8 cellular contexts compared by ENCODE assay signal in genomic region chr2:111120253-111121027, GRCh38. TPM values are rescaled to one million over a fixed set of nuclear protein-coding genes. Genes with fewer than 3 reads are reported as not detected.
DNase-seq lines count a peak whose midpoint lies in the region; TF ChIP-seq lines count a peak whose summit lies in the region.

TSS of gene BCL2L11 (plus strand) at chr2:111120914. CDS start at chr2:111123746, 2,832 bp downstream.

- peaks cover 47% of the 10 kb centered on the region for H3K27me3 ChIP-seq in H7 (ENCODE audit: control insufficient read depth, insufficient read depth, low read length)
- H3K27me3 ChIP-seq in neural progenitor cell: peaks cover 42% of the 10 kb centered on the region
- H3K27me3 ChIP-seq in stomach smooth muscle (ENCODE audit: control insufficient read depth in 1 of 2, insufficient read depth in 2 of 2, low read length in 2 of 2): peaks cover 26 to 54% of the 10 kb centered on the region in 2 donors

- H3K36me3 ChIP-seq in ES-I3 (ENCODE audit: insufficient read depth, low read length) (peaks cover 3% of the 10 kb centered on the region; the same call in 1 of the 2 replicates), H7 (replicated peaks; ENCODE audit: control insufficient read depth, insufficient read depth, low read length) (peaks cover 11% of the 10 kb centered on the region), neural progenitor cell (peaks cover 12% of the 10 kb centered on the region), stomach smooth muscle (ENCODE audit: control insufficient read depth in 2 of 2, insufficient read depth in 2 of 2, low read length in 2 of 2) (no peaks in the 10 kb centered on the region)

- H3K36me3 Mint-ChIP-seq in neural progenitor cell: peaks cover 13% of the 10 kb centered on the region

- H3K4me3 ChIP-seq in H7 (ENCODE audit: insufficient read depth, low read depth, low read length): peak within 1 kb of the TSS; percentile 79
- H3K4me3 ChIP-seq in fibroblast of villous mesenchyme (ENCODE audit: low read depth, low read length): peak within 1 kb of the TSS; percentile 91
- peak within 1 kb of the TSS; percentile 95 for H3K4me3 ChIP-seq in neural progenitor cell
- peak within 1 kb of the TSS; percentile 84 to 89 for H3K4me3 ChIP-seq in stomach smooth muscle (ENCODE audit: low read length in 2 of 2)

- H3F3A ChIP-seq in neural progenitor cell (ENCODE audit: low read depth): peaks cover 45% of the 10 kb centered on the region

- DNase-seq in H7: peak; percentile 97
- DNase-seq in M059J (ENCODE audit: low read depth): peak; percentile 86
- peak; percentile 89 to 98 for DNase-seq in SHP77 (lab: John Stamatoyannopoulos, UW)
- DNase-seq in activated T-helper 9 cell treated with anti-CD3 and anti-CD28 coated beads, Interleukin-2, amount 50 U/mL, for 16 hours (ENCODE audit: low read depth): peak; percentile 84
- DNase-seq in fibroblast of villous mesenchyme (ENCODE audit: low read depth): peak; percentile 92
- peak; percentile 97 for DNase-seq in neural progenitor cell (ENCODE audit: low spot score)

- peaks cover 33% of the 10 kb centered on the region for H3K4me1 Mint-ChIP-seq in neural progenitor cell

- H3K27ac ChIP-seq in neural progenitor cell: peak within 1 kb of the TSS; percentile 49
- H3K27ac ChIP-seq in stomach smooth muscle (ENCODE audit: low read length): no peak within 1 kb of the TSS

- H3K4me3 Mint-ChIP-seq in neural progenitor cell: peak within 1 kb of the TSS; percentile 95

- TF ChIP-seq CTCF in fibroblast of villous mesenchyme (IDR thresholded peaks at IDR 0.05; ENCODE audit: insufficient read depth, low read depth, low read length) (peak; percentile 29), neural progenitor cell (IDR thresholded peaks at IDR 0.05) (peak; percentile 58)

- no peaks in the 10 kb centered on the region for H3K9me3 ChIP-seq in ES-I3 (ENCODE audit: control insufficient read depth, insufficient read depth, low read length)
- no peaks in the 10 kb centered on the region for H3K9me3 ChIP-seq in neural progenitor cell (ENCODE audit: low read depth)
- H3K9me3 ChIP-seq in stomach smooth muscle (ENCODE audit: control insufficient read depth in 2 of 2, low read length in 2 of 2): no peaks in the 10 kb centered on the region

- peaks cover 43% of the 10 kb centered on the region for H4K20me1 ChIP-seq in neural progenitor cell (ENCODE audit: low read depth)

- peak within 1 kb of the TSS; percentile 92 for H3K4me2 ChIP-seq in neural progenitor cell

- peak within 1 kb of the TSS; percentile 6 for H2AFZ ChIP-seq in neural progenitor cell (replicated peaks)

- peaks cover 43% of the 10 kb centered on the region for H3K79me2 ChIP-seq in neural progenitor cell (ENCODE audit: low read depth)

- no peaks in the 10 kb centered on the region for H3K9me3 Mint-ChIP-seq in neural progenitor cell

- H3K9ac ChIP-seq in ES-I3 (ENCODE audit: low read depth, low read length): peak within 1 kb of the TSS; percentile 86
- H3K9ac ChIP-seq in neural progenitor cell: peak within 1 kb of the TSS; percentile 54
- peak within 1 kb of the TSS; percentile 58 to 68 for H3K9ac ChIP-seq in stomach smooth muscle (ENCODE audit: low read length in 2 of 2)

- peaks cover 38% of the 10 kb centered on the region for H3K27me3 Mint-ChIP-seq in neural progenitor cell (ENCODE audit: insufficient read depth, low read depth)

- H3K27ac Mint-ChIP-seq in neural progenitor cell: no peak within 1 kb of the TSS

- H3K4me1 ChIP-seq in ES-I3 (ENCODE audit: insufficient read depth, low read length): no peaks in the 10 kb centered on the region
- H3K4me1 ChIP-seq in neural progenitor cell: peaks cover 35% of the 10 kb centered on the region
- peaks cover 57% of the 10 kb centered on the region for H3K4me1 ChIP-seq in stomach smooth muscle (ENCODE audit: control insufficient read depth, insufficient read depth, low read length)

RNA-seq across cellular contexts. Expression of gene BCL2L11, which starts in this region (rescaled TPM):
- total RNA-seq in H7 (2014; rRNA removed; shearing (Covaris generic)): 11.3 and 11.6 TPM in 2 replicates
- 6.5 and 7.6 TPM in 2 replicates for total RNA-seq in M059J (2014; rRNA removed; shearing (Covaris generic))
- total RNA-seq in fibroblast of villous mesenchyme (0.86 and 1.6 TPM in 2 replicates), neural progenitor cell (ENCODE audit: low replicate concordance) (46.9 and 54.9 TPM in 2 replicates)
